In genomic region chr2:68158134-68158447, GRCh38 we compare ENCODE assay signal across 8 cellular contexts. TPM values are rescaled to one million over a fixed set of nuclear protein-coding genes. Genes with fewer than 3 reads are reported as not detected.
A peak's percentile ranks its signal among the peaks of the same experiment; 100 is the strongest.
DNase-seq lines count a peak whose midpoint lies in the region; ATAC-seq, FAIRE-seq and TF ChIP-seq lines count a peak whose summit lies in the region.

No MANE protein-coding gene starts in this region.

- FAIRE-seq in H1 (lab: Jason Lieb, UNC), result no peak

- peaks cover 30% of the 10 kb centered on the region for H3K36me3 ChIP-seq in CD4-positive, CD25-positive, alpha-beta regulatory T cell (ENCODE audit: control insufficient read depth, insufficient read depth, low read length)
- H3K36me3 ChIP-seq in H1 (ENCODE audit: control insufficient read depth in 2 of 4, insufficient read depth in 4 of 4, low read length in 3 of 4) (peaks cover 5 to 33% (median 27%) of the 10 kb centered on the region in 4 experiments; a peak in 6 of 8 replicates), neuronal stem cell (replicated peaks in 1 of 2; ENCODE audit: control insufficient read depth in 2 of 2, insufficient read depth in 2 of 2, low read length in 2 of 2) (peaks cover 7 to 40% of the 10 kb centered on the region in 2 donors)

- H3K36me3 Mint-ChIP-seq in CD4-positive, CD25-positive, alpha-beta regulatory T cell, result peaks cover 27% of the 10 kb centered on the region

- H2BK12ac ChIP-seq in H1 (ENCODE audit: low read depth, low read length) (no peak overlapping the region), neuronal stem cell (ENCODE audit: low read length) (no peak overlapping the region)

- H2BK120ac ChIP-seq in H1 (replicated peaks; ENCODE audit: low read depth, low read length) (no peak overlapping the region), neuronal stem cell (ENCODE audit: low read depth, low read length) (no peak overlapping the region)

- no peaks in the 10 kb centered on the region for H3K9me3 ChIP-seq in CD4-positive, CD25-positive, alpha-beta regulatory T cell (ENCODE audit: control insufficient read depth in 2 of 2, low read length in 2 of 2)
- H3K9me3 ChIP-seq in H1 (ENCODE audit: insufficient read depth in 2 of 2, low read depth in 1 of 2, low read length in 1 of 2), result no peaks in the 10 kb centered on the region
- no peaks in the 10 kb centered on the region for H3K9me3 ChIP-seq in neuronal stem cell (replicated peaks in 1 of 2; ENCODE audit: control insufficient read depth in 2 of 2, insufficient read depth in 1 of 2, low read depth in 1 of 2, low read length in 2 of 2)

- POLR2A ChIA-PET in H1 (lab: Charles Lee; ENCODE audit: partially characterized antibody), result interaction anchor here (0.6 to 3.7 kb wide), 18 partner anchors 11 to 309 kb away, joined by 3 to 57 read pairs (median 4); partner anchors contain the start of genes APLF, C1D, FBXO48 and PPP3R1

- H3K4me1 ChIP-seq in CD4-positive, CD25-positive, alpha-beta regulatory T cell (ENCODE audit: control insufficient read depth, insufficient read depth, low read length, poor library complexity, severe bottlenecking), result peaks cover 42% of the 10 kb centered on the region
- H3K4me1 ChIP-seq in H1 (replicated peaks in 1 of 4; ENCODE audit: control insufficient read depth in 3 of 4, insufficient read depth in 4 of 4, low read length in 3 of 4) (peaks cover 0 to 2% (median 1%) of the 10 kb centered on the region in 4 experiments; a peak in 2 of 7 replicates), neuronal stem cell (ENCODE audit: control insufficient read depth in 2 of 2, insufficient read depth in 1 of 2, low read depth in 1 of 2, low read length in 2 of 2) (peaks cover 0 to 3% of the 10 kb centered on the region in 2 donors)

- TF ChIP-seq POLR2A in NB4 (IDR thresholded peaks at IDR 0.05; ENCODE audit: extremely low read depth, insufficient read length) (no peak), H1 (IDR thresholded peaks at IDR 0.05; ENCODE audit: control extremely low read depth in 1 of 2, low read depth in 2 of 2, low read length in 2 of 2) (no peak)

- H3K14ac ChIP-seq in H1 (ENCODE audit: insufficient read length), result no peak overlapping the region
- H3K14ac ChIP-seq in neuronal stem cell (ENCODE audit: low read length), result no peak overlapping the region

- ATAC-seq in CD4-positive, CD25-positive, alpha-beta regulatory T cell (ENCODE audit: low read depth in 2 of 2), result no peak
- ATAC-seq in GM19395 (IDR thresholded peaks at IDR 0.05; ENCODE audit: unreplicated experiment), result no peak
- no peak for ATAC-seq in GM18870 (IDR thresholded peaks at IDR 0.05; ENCODE audit: unreplicated experiment)

- TF ChIP-seq RAD21 in H1 (IDR thresholded peaks at IDR 0.05 in 1 of 2, conservative IDR thresholded peaks at IDR 0.05 in 1 of 2; ENCODE audit: low read depth in 2 of 2, low read length in 2 of 2), result no peak

- H4K20me1 ChIP-seq in H1 (replicated peaks in 1 of 2; ENCODE audit: control insufficient read depth in 1 of 2, insufficient read depth in 2 of 2, low read length in 2 of 2), result peaks cover 0 to 2% of the 10 kb centered on the region in 2 experiments

- H3K9ac ChIP-seq in H1 (replicated peaks in 1 of 4; ENCODE audit: extremely low read depth in 1 of 4, low read depth in 3 of 4, low read length in 3 of 4) (peak overlapping the region; percentile 88 to 97 (median 92)), neuronal stem cell (ENCODE audit: low read depth, low read length, poor library complexity) (peak overlapping the region; percentile 92)

- no peak overlapping the region for H4K5ac ChIP-seq in H1 (ENCODE audit: insufficient read length, low read depth, low read length)

- peak overlapping the region; percentile 64; the same call in 1 of the 2 replicates for H2BK5ac ChIP-seq in H1 (ENCODE audit: low read depth, low read length)
- H2BK5ac ChIP-seq in neuronal stem cell (ENCODE audit: low read length), result no peak overlapping the region

- no peak overlapping the region for H2AK5ac ChIP-seq in H1 (ENCODE audit: low read depth, low read length)
- no peak overlapping the region for H2AK5ac ChIP-seq in neuronal stem cell (ENCODE audit: low read depth, low read length)

- H3K56ac ChIP-seq in H1 (replicated peaks; ENCODE audit: insufficient read length, low read depth, low read length), result no peak overlapping the region

- H3K4me1 Mint-ChIP-seq in CD4-positive, CD25-positive, alpha-beta regulatory T cell, result peaks cover 8 to 66% (median 45%) of the 10 kb centered on the region in 4 donors

- TF ChIP-seq CTCF in NB4 (IDR thresholded peaks at IDR 0.05; ENCODE audit: low read depth, low read length) (no peak), H1 (IDR thresholded peaks at IDR 0.05; ENCODE audit: control extremely low read depth in 1 of 3, insufficient read depth in 1 of 3, low read depth in 1 of 3, low read length in 3 of 3) (no peak)

- no peak overlapping the region for H2BK15ac ChIP-seq in H1 (ENCODE audit: low read length)
- H2BK15ac ChIP-seq in neuronal stem cell (ENCODE audit: low read length), result no peak overlapping the region

- peaks cover 6 to 50% of the 10 kb centered on the region in 2 experiments for H3K79me2 ChIP-seq in H1 (ENCODE audit: control insufficient read depth in 1 of 2, insufficient read depth in 2 of 2, low read length in 2 of 2)

- peak overlapping the region; percentile 94 for H3K27ac ChIP-seq in CD4-positive, CD25-positive, alpha-beta regulatory T cell (ENCODE audit: insufficient read depth, low read length, poor library complexity, severe bottlenecking)
- peak overlapping the region; percentile 100 for H3K27ac ChIP-seq in H1 (ENCODE audit: low read depth, low read length)
- no peak overlapping the region for H3K27ac ChIP-seq in neuronal stem cell (replicated peaks; ENCODE audit: low read length)

- no peak overlapping the region for H3K23ac ChIP-seq in H1 (ENCODE audit: insufficient read length)
- peak overlapping the region; percentile 69 for H3K23ac ChIP-seq in neuronal stem cell (ENCODE audit: low read depth, low read length, poor library complexity)

- no peak overlapping the region for H3K4ac ChIP-seq in H1 (replicated peaks; ENCODE audit: insufficient read length, low read depth, low read length)
- H3K4ac ChIP-seq in neuronal stem cell (ENCODE audit: low read length), result no peak overlapping the region

- no peak for DNase-seq in CD4-positive, CD25-positive, alpha-beta regulatory T cell
- no peak for DNase-seq in NB4 (ENCODE audit: low read depth)
- DNase-seq in H1 (ENCODE audit: low read depth in 1 of 2, low spot score in 2 of 2), result no peak
- DNase-seq in neuronal stem cell (ENCODE audit: low spot score), result no peak
- DNase-seq in medulla oblongata (ENCODE audit: extremely low spot score), result no peak
- DNase-seq in NCI-H1694 treated with DMSO at 0.1 percent for 48 hours (lab: John Stamatoyannopoulos, UW), result no peak

- no peak overlapping the region for H2BK20ac ChIP-seq in H1 (ENCODE audit: low read length)

- TF ChIP-seq EP300 in H1 (IDR thresholded peaks at IDR 0.05; ENCODE audit: borderline replicate concordance in 1 of 2, low read depth in 2 of 2, low read length in 2 of 2), result no peak

- H3K27ac Mint-ChIP-seq in CD4-positive, CD25-positive, alpha-beta regulatory T cell, result peak overlapping the region; percentile 99 to 100 (median 100)

- H3K27me3 Mint-ChIP-seq in CD4-positive, CD25-positive, alpha-beta regulatory T cell, result peaks cover 5% of the 10 kb centered on the region

- CTCF ChIA-PET in H1 (lab: Charles Lee; ENCODE audit: partially characterized antibody), result interaction anchor here (0.6 to 2.2 kb wide), 6 partner anchors 11 to 1838 kb away, joined by 3 to 6 read pairs (median 4); no protein-coding TSS in a partner anchor

- H4K91ac ChIP-seq in H1 (replicated peaks; ENCODE audit: insufficient read length, low read length), result no peak overlapping the region
- H4K91ac ChIP-seq in neuronal stem cell (ENCODE audit: low read depth, low read length, poor library complexity), result no peak overlapping the region

- H3K4me3 ChIP-seq in CD4-positive, CD25-positive, alpha-beta regulatory T cell (ENCODE audit: low read depth, low read length), result peak overlapping the region; percentile 92
- H3K4me3 ChIP-seq in NB4 (ENCODE audit: low read depth, low read length) (peak overlapping the region; percentile 94), H1 (ENCODE audit: extremely low read depth in 1 of 4, insufficient read depth in 2 of 4, low read depth in 3 of 4, low read length in 4 of 4) (peak overlapping the region; percentile 91 to 99 (median 95)), neuronal stem cell (ENCODE audit: low read length in 2 of 2) (peak overlapping the region; percentile 74 to 86)

- peaks cover 4% of the 10 kb centered on the region for H3K23me2 ChIP-seq in H1 (ENCODE audit: low read depth, low read length)

- H2AFZ ChIP-seq in H1 (ENCODE audit: low read length) (no peak overlapping the region; the same call in 1 of the 2 replicates), neuronal stem cell (ENCODE audit: low read length) (peak overlapping the region; percentile 91)

- H3K18ac ChIP-seq in H1 (ENCODE audit: extremely low read depth, low read length) (no peak overlapping the region), neuronal stem cell (ENCODE audit: low read length) (peak overlapping the region; percentile 44)

- no peaks in the 10 kb centered on the region for H3K27me3 ChIP-seq in CD4-positive, CD25-positive, alpha-beta regulatory T cell (ENCODE audit: control insufficient read depth, insufficient read depth, low read length)
- no peaks in the 10 kb centered on the region for H3K27me3 ChIP-seq in H1 (replicated peaks in 1 of 4; ENCODE audit: control insufficient read depth in 3 of 4, extremely low read depth in 1 of 4, insufficient read depth in 3 of 4, low read length in 3 of 4)
- no peaks in the 10 kb centered on the region for H3K27me3 ChIP-seq in neuronal stem cell (ENCODE audit: control insufficient read depth in 3 of 3, insufficient read depth in 3 of 3, low read depth in 1 of 3, low read length in 3 of 3)

- H3K9me3 Mint-ChIP-seq in CD4-positive, CD25-positive, alpha-beta regulatory T cell, result no peaks in the 10 kb centered on the region

- H4K8ac ChIP-seq in H1 (ENCODE audit: extremely low read depth, insufficient read depth, low read length), result peak overlapping the region; percentile 84; the same call in 1 of the 2 replicates
- no peak overlapping the region for H4K8ac ChIP-seq in neuronal stem cell (ENCODE audit: low read depth, low read length)

- H3K79me1 ChIP-seq in H1 (ENCODE audit: low read depth, low read length) (peaks cover 4% of the 10 kb centered on the region), neuronal stem cell (ENCODE audit: low read depth, low read length) (peaks cover 3% of the 10 kb centered on the region)

- H3K4me2 ChIP-seq in H1 (ENCODE audit: insufficient read depth in 1 of 2, low read depth in 2 of 2, low read length in 2 of 2) (peak overlapping the region; percentile 82 to 85), neuronal stem cell (ENCODE audit: insufficient read depth, low read length, poor library complexity, severe bottlenecking) (peak overlapping the region; percentile 77)

- peak overlapping the region; percentile 87 to 100 (median 93) for H3K4me3 Mint-ChIP-seq in CD4-positive, CD25-positive, alpha-beta regulatory T cell

- WGBS in H1 (ENCODE audit: extremely low coverage in 1 of 2, insufficient coverage in 1 of 2, insufficient read length in 1 of 2, insufficient replicate concordance in 2 of 2, low coverage in 1 of 2, low lambda C conversion rate in 2 of 2, missing lambda C conversion rate in 1 of 2), 2 experiments, result 2% methylated on average over 7 of the region's 7 CpGs; no CpG with 5 or more reads in 1 of the 2 experiments
- WGBS in neuronal stem cell (ENCODE audit: extremely low coverage in 2 of 2, insufficient read length in 2 of 2, insufficient replicate concordance in 1 of 2), 2 donors, result no CpG with 5 or more reads among the region's 7 CpGs

RNA-seq across cellular contexts. Expression of gene PNO1, which starts 0.4 kb away (rescaled TPM):
- 29.8 TPM for total RNA-seq in CD4-positive, CD25-positive, alpha-beta regulatory T cell
- polyA plus RNA-seq in CD4-positive, CD25-positive, alpha-beta regulatory T cell, result 10 to 100 TPM; 20.6 to 25.0 (median 22.8) TPM
- total RNA-seq in H1 (2021; fragmentation: NEBNext Ultra II Directional; extraction: Animal tissue kit (Norgen Biotek cat#: 25700)), result 33.2 and 34.7 TPM in 2 replicates
- polyA plus RNA-seq in H1 (2011; rRNA removed), result 15.4 and 18.6 TPM in 2 replicates
- 19.6 TPM for polyA plus RNA-seq in H1 (2011; cell fraction: cytosol; rRNA removed)
- 7.7 TPM for polyA plus RNA-seq in H1 (2011; cell fraction: nucleus; rRNA removed)
- 22.5 to 31.1 TPM (median 23.9 TPM) in 4 replicates for polyA plus RNA-seq in H1 (2012, experiment 1 of 2)
- polyA plus RNA-seq in H1 (2012, experiment 2 of 2), result 21.6 TPM
- 23.9 TPM for polyA plus RNA-seq in H1 (2013, experiment 1 of 2)
- polyA plus RNA-seq in H1 (2013, experiment 2 of 2), result 23.9 TPM
- polyA minus RNA-seq in H1 (2011; rRNA and poly(A)+ RNA removed), result 6.8 and 7.3 TPM in 2 replicates
- 16.1 TPM for polyA minus RNA-seq in H1 (2011; cell fraction: cytosol; rRNA and poly(A)+ RNA removed)
- polyA minus RNA-seq in H1 (2011; cell fraction: nucleus; rRNA and poly(A)+ RNA removed), result 5.2 TPM
- polyA plus RNA-seq in neuronal stem cell (2013, experiment 1 of 2), result 11.4 TPM
- polyA plus RNA-seq in neuronal stem cell (2013, experiment 2 of 2), result 11.2 TPM
